Comparison of ENCODE assay signal across 8 cellular contexts in the genomic region with DNA sequence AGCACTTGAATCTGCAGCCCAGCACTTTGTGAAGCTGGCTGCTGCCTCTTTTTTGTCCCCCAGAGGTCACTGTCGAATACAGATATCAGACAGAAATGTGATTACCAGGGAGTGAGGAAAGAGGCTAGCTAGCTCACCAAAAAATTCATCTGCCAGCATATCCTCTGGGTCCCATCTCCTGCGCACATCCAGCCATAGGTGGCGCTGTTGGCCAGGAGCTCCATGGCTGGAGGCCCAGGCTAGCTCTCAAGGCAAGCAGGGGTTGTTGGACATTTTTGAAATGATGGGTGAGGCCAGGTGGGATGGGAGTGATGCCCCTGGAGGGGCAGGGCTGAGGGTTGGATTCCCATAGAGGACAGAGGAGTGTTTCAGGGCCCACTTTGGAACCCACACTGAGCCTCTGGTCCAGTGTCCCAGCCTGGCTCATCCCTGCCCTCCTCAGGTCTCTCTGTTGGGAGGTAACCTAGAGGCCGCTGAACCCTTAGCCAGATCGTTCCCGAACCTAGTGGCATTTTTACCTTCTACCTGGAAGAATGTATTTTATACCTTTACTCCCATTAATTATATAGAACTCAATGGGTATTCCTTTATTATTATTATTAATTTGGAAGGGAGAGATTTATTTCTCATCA. TPM values are rescaled to one million over a fixed set of nuclear protein-coding genes. Genes with fewer than 3 reads are reported as not detected.
DNase-seq lines count a peak whose midpoint lies in the region; ATAC-seq, FAIRE-seq and TF ChIP-seq lines count a peak whose summit lies in the region.

No MANE protein-coding gene starts in this region.

- H3K36me3 ChIP-seq in SJCRH30, result peaks cover 3% of the 10 kb centered on the region; the same call in 1 of the 2 replicates
- H3K36me3 ChIP-seq in gastroesophageal sphincter, result peaks cover 0 to 53% of the 10 kb centered on the region in 2 donors
- no peaks in the 10 kb centered on the region for H3K36me3 ChIP-seq in ovary
- H3K36me3 ChIP-seq in vagina, result peaks cover 0 to 8% of the 10 kb centered on the region in 2 donors

- TF ChIP-seq EP300 in gastroesophageal sphincter (IDR thresholded peaks at IDR 0.05) (no peak), ovary (IDR thresholded peaks at IDR 0.05) (no peak)

- no peak overlapping the region for H3K4me3 ChIP-seq in AG04450 (ENCODE audit: low read depth, low read length)
- no peak overlapping the region for H3K4me3 ChIP-seq in LNCaP clone FGC (ENCODE audit: low read depth, low read length)
- H3K4me3 ChIP-seq in SJCRH30, result no peak overlapping the region
- no peak overlapping the region for H3K4me3 ChIP-seq in gastroesophageal sphincter
- H3K4me3 ChIP-seq in ovary, result no peak overlapping the region
- H3K4me3 ChIP-seq in vagina, result no peak overlapping the region

- peak; percentile 33 for DNase-seq in AG04450 (ENCODE audit: low read depth, low spot score)
- DNase-seq in GM18507 (ENCODE audit: extremely low spot score, insufficient read length, low read depth), result no peak
- peak; percentile 19 for DNase-seq in LNCaP clone FGC (ENCODE audit: low read depth)
- DNase-seq in SJCRH30, result peak; percentile 98 to 100
- DNase-seq in activated naive CD4-positive, alpha-beta T cell treated with Interleukin-2 at 50 U/mL for 16 hours, result peak; percentile 68
- DNase-seq in ovary, result peak; percentile 57 to 80 (median 70)
- DNase-seq in vagina (ENCODE audit: extremely low spot score in 2 of 2), result no peak

- CTCF ChIA-PET in AG04450 (lab: Charles Lee), result interaction anchor here (0.5 to 5.5 kb wide), 18 partner anchors 9 to 470 kb away, joined by 3 to 127 read pairs (median 6); partner anchors contain the start of genes DPCD, NPM3 and POLL

- H3K27me3 ChIP-seq in AG04450 (ENCODE audit: control insufficient read depth, insufficient read depth, low read length) (no peaks in the 10 kb centered on the region), SJCRH30 (no peaks in the 10 kb centered on the region), gastroesophageal sphincter (no peaks in the 10 kb centered on the region), ovary (no peaks in the 10 kb centered on the region), vagina (no peaks in the 10 kb centered on the region)

- intact Hi-C loops in ovary (cut with DNase I), result loop anchor here (5.0 to 10.0 kb wide), 4 partner anchors 172 to 412 kb away; partner anchors contain the start of genes FGF8 (in 3 of the 4) and NPM3 (in 1 of the 4)
- intact Hi-C loops in vagina (cut with DNase I), result loop anchor here (10.0 kb wide), 1 partner anchor 172 kb away; the partner anchor contains the start of gene FGF8

- H3K27ac ChIP-seq in AG04450 (ENCODE audit: low read depth, low read length) (no peak overlapping the region), SJCRH30 (no peak overlapping the region), gastroesophageal sphincter (no peak overlapping the region), ovary (no peak overlapping the region), vagina (no peak overlapping the region)

- H3K4me1 ChIP-seq in SJCRH30, result peaks cover 3% of the 10 kb centered on the region
- no peaks in the 10 kb centered on the region for H3K4me1 ChIP-seq in gastroesophageal sphincter
- H3K4me1 ChIP-seq in ovary (ENCODE audit: insufficient read depth), result no peaks in the 10 kb centered on the region
- H3K4me1 ChIP-seq in vagina, result no peaks in the 10 kb centered on the region

- WGBS in gastroesophageal sphincter (ENCODE audit: low coverage in 1 of 2), 2 donors, result 54 to 67% methylated on average over 4 to 6 of the region's 6 CpGs
- 41 to 47% (median 43%) methylated on average over 6 of the region's 6 CpGs for WGBS in ovary, 3 donors

- ATAC-seq in gastroesophageal sphincter, result peak; percentile 78

- TF ChIP-seq POLR2A in gastroesophageal sphincter (IDR thresholded peaks at IDR 0.05) (no peak), ovary (IDR thresholded peaks at IDR 0.05) (no peak), vagina (IDR thresholded peaks at IDR 0.05) (no peak)

- peak; percentile 81 for FAIRE-seq in GM18507 (lab: Jason Lieb, UNC)

- H3K9me3 ChIP-seq in AG04450 (ENCODE audit: control insufficient read depth, insufficient read depth, low read length) (no peaks in the 10 kb centered on the region), SJCRH30 (replicated peaks) (no peaks in the 10 kb centered on the region), gastroesophageal sphincter (no peaks in the 10 kb centered on the region), ovary (no peaks in the 10 kb centered on the region), vagina (no peaks in the 10 kb centered on the region)

- POLR2A ChIA-PET in AG04450 (lab: Yijun Ruan, JAX), result interaction anchor here (0.5 to 1.2 kb wide), 3 partner anchors 15 to 179 kb away, joined by 4 to 7 read pairs (median 6); partner anchors contain the start of genes DPCD and POLL

- peak; percentile 94 for TF ChIP-seq CTCF in AG04450 (IDR thresholded peaks at IDR 0.05; ENCODE audit: low read depth, low read length)
- TF ChIP-seq CTCF in LNCaP clone FGC (IDR thresholded peaks at IDR 0.05; ENCODE audit: control insufficient read depth, extremely low read depth, insufficient read depth), result peak; percentile 91
- TF ChIP-seq CTCF in gastroesophageal sphincter (IDR thresholded peaks at IDR 0.05), result peak in 3 of 4 experiments; percentile 61 to 71 (median 65)
- TF ChIP-seq CTCF in ovary (IDR thresholded peaks at IDR 0.05), result peak; percentile 56 to 67 (median 63)
- TF ChIP-seq CTCF in vagina (IDR thresholded peaks at IDR 0.05), result peak; percentile 1 to 61 (median 56)

RNA-seq across cellular contexts. Expression of gene DPCD, which starts 14.8 kb away (rescaled TPM):
- polyA plus RNA-seq in AG04450 (2011; rRNA removed) (49.7 and 51.1 TPM in 2 replicates), ovary (10 to 100 TPM; 21.7 to 29.5 TPM)
- 17.0 and 20.1 TPM in 2 replicates for polyA minus RNA-seq in AG04450 (2011; rRNA and poly(A)+ RNA removed)
- total RNA-seq in SJCRH30 (2014; rRNA removed; shearing (Covaris generic)), result 35.7 and 36.2 TPM in 2 replicates
- total RNA-seq in gastroesophageal sphincter (10 to 100 TPM; 13.4 to 30.1 (median 24.5) TPM), ovary (10 to 100 TPM; 12.9 to 48.3 (median 18.3) TPM), vagina (13.8 TPM)

RNA-seq across cellular contexts. Expression of gene POLL, which starts 14.8 kb away (rescaled TPM):
- polyA plus RNA-seq in AG04450 (2011; rRNA removed), result 14.8 and 16.4 TPM in 2 replicates
- polyA minus RNA-seq in AG04450 (2011; rRNA and poly(A)+ RNA removed), result 30.1 and 44.0 TPM in 2 replicates
- total RNA-seq in SJCRH30 (2014; rRNA removed; shearing (Covaris generic)), result 10.5 and 12.6 TPM in 2 replicates
- 10 to 100 TPM; 21.6 to 28.8 (median 24.4) TPM for total RNA-seq in gastroesophageal sphincter
- total RNA-seq in ovary, result 10 to 100 TPM; 21.9 to 33.8 (median 31.0) TPM
- 10 to 100 TPM; 17.3 to 31.9 TPM for polyA plus RNA-seq in ovary
- total RNA-seq in vagina, result 21.1 TPM

Comparison
In these comparisons a context has a peak if more than half of its experiments do, and no peak if none do; other contexts are left out.
1. DNase-seq: peak in AG04450 (single experiment), LNCaP clone FGC (single experiment), SJCRH30 (2 of 2), activated naive CD4-positive, alpha-beta T cell treated with Interleukin-2 at 50 U/mL for 16 hours (single experiment) and ovary (5 of 5); none in GM18507 (single experiment) and vagina (0 of 2).
2. Peak in every context shown above with its lines, with median percentiles within 50 percentile points of each other: CTCF ChIP-seq.